ENCODE assay signal across 23 cellular contexts in the genomic region with DNA sequence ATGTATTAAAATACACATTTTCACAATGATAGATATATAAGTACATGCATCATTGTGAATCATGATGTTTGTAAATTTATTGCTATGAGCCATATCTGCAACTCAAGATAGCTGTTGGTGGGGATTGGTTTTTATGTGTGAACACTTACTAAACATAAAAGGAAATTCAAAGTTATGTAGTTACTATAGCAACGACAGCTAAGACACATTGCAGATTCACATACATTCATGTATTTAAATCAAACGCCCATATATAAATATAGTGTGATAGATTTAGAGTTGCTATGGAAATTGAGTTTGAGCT.
DNase-seq lines count a peak whose midpoint lies in the region; ATAC-seq and TF ChIP-seq lines count a peak whose summit lies in the region.
"Had no signal": no experiment of that assay in that cellular context is flagged by ENCODE, and none has a peak within 500 bp of the region (broad histone marks: within the 10 kb centered on the region; RNA-seq: fewer than 3 reads in every experiment).

No MANE protein-coding gene starts in this region.

- peaks cover 4 to 22% of the 10 kb centered on the region in 2 donors for H3K36me3 Mint-ChIP-seq in activated T-cell treated with anti-CD3 and anti-CD28 coated beads, Interleukin-2, amount 50 U/mL, for 72 hours (ENCODE audit: insufficient read depth in 2 of 2)
- peaks cover 6% of the 10 kb centered on the region for H3K36me3 Mint-ChIP-seq in stimulated activated effector memory CD8-positive, alpha-beta T cell treated with anti-CD3 and anti-CD28 coated beads, Interleukin-12 subunit alpha, Interleukin-12 subunit beta, amount 100 ng/mL, for 72 hours
- H3K36me3 Mint-ChIP-seq in type B pancreatic cell, result peaks cover 19% of the 10 kb centered on the region

- no peaks in the 10 kb centered on the region for H3K27me3 Mint-ChIP-seq in activated T-cell treated with anti-CD3 and anti-CD28 coated beads, Interleukin-2, amount 50 U/mL, for 72 hours (ENCODE audit: low read depth)
- no peaks in the 10 kb centered on the region for H3K27me3 Mint-ChIP-seq in type B pancreatic cell
- H3K27me3 Mint-ChIP-seq: progenitor cell of endocrine pancreas had no signal

- DNase-seq in activated T-cell treated with anti-CD3 and anti-CD28 coated beads, Interleukin-2, amount 50 U/mL, for 72 hours, result no peak
- DNase-seq in activated T-cell treated with anti-CD3 and anti-CD28 coated beads for 4 hours, result no peak
- peak; percentile 27 for DNase-seq in RKO (ENCODE audit: low spot score)
- peak; percentile 23 for DNase-seq in central memory CD4-positive, alpha-beta T cell
- DNase-seq in stimulated activated effector memory CD8-positive, alpha-beta T cell treated with anti-CD3 and anti-CD28 coated beads, Interleukin-12 subunit alpha, Interleukin-12 subunit beta, amount 100 ng/mL, for 72 hours (ENCODE audit: low spot score in 2 of 2), result no peak
- DNase-seq in type B pancreatic cell (ENCODE audit: extremely low spot score, unreplicated experiment), result no peak
- no peak for DNase-seq in stimulated activated CD4-positive, alpha-beta T cell treated with anti-CD3 and anti-CD28 coated beads, Interleukin-4, amount 100 ng/mL, for 24 hours
- DNase-seq: ACHN, dermis blood vessel endothelial cell, H9, head of caudate nucleus, left colon, MM.1S, NCI-H1417 treated with DMSO at 0.1 percent for 48 hours, NCI-H2171 treated with DMSO at 0.1 percent for 48 hours, NCI-H526, RPMI8226, SK-N-SH, testis had no signal

- H3K27ac Mint-ChIP-seq in activated T-cell treated with anti-CD3 and anti-CD28 coated beads, Interleukin-2, amount 50 U/mL, for 72 hours, result peak overlapping the region; percentile 63
- H3K27ac Mint-ChIP-seq in stimulated activated effector memory CD8-positive, alpha-beta T cell treated with anti-CD3 and anti-CD28 coated beads, Interleukin-12 subunit alpha, Interleukin-12 subunit beta, amount 100 ng/mL, for 72 hours, result peak overlapping the region; percentile 60
- no peak overlapping the region for H3K27ac Mint-ChIP-seq in type B pancreatic cell
- H3K27ac Mint-ChIP-seq: H9, mesothelial cell of epicardium, neural progenitor cell, progenitor cell of endocrine pancreas had no signal

- TF ChIP-seq CTCF in type B pancreatic cell (conservative IDR thresholded peaks at IDR 0.05), result no peak

- H3K4me1 Mint-ChIP-seq in activated T-cell treated with anti-CD3 and anti-CD28 coated beads, Interleukin-2, amount 50 U/mL, for 72 hours (ENCODE audit: low read depth), result peaks cover 51% of the 10 kb centered on the region
- H3K4me1 Mint-ChIP-seq in stimulated activated effector memory CD8-positive, alpha-beta T cell treated with anti-CD3 and anti-CD28 coated beads, Interleukin-12 subunit alpha, Interleukin-12 subunit beta, amount 100 ng/mL, for 72 hours, result peaks cover 38% of the 10 kb centered on the region
- no peaks in the 10 kb centered on the region for H3K4me1 Mint-ChIP-seq in type B pancreatic cell (ENCODE audit: unreplicated experiment)
- H3K4me1 Mint-ChIP-seq: H9, mesothelial cell of epicardium, neural progenitor cell had no signal

- ATAC-seq in activated T-cell treated with anti-CD3 and anti-CD28 coated beads, Interleukin-2, amount 50 U/mL, for 72 hours (replicated peaks in 1 of 2), result peak; percentile 87 to 89
- ATAC-seq in stimulated activated effector memory CD8-positive, alpha-beta T cell treated with anti-CD3 and anti-CD28 coated beads, Interleukin-12 subunit alpha, Interleukin-12 subunit beta, amount 100 ng/mL, for 72 hours, result peak; percentile 93
- ATAC-seq in HG02642 (IDR thresholded peaks at IDR 0.05; ENCODE audit: poor library complexity, unreplicated experiment), result no peak
- ATAC-seq: left colon had no signal

- H3K9me3 Mint-ChIP-seq in activated T-cell treated with anti-CD3 and anti-CD28 coated beads, Interleukin-2, amount 50 U/mL, for 72 hours, result peaks cover 0 to 8% of the 10 kb centered on the region in 2 donors
- H3K9me3 Mint-ChIP-seq in stimulated activated effector memory CD8-positive, alpha-beta T cell treated with anti-CD3 and anti-CD28 coated beads, Interleukin-12 subunit alpha, Interleukin-12 subunit beta, amount 100 ng/mL, for 72 hours, result no peaks in the 10 kb centered on the region
- peaks cover 6% of the 10 kb centered on the region for H3K9me3 Mint-ChIP-seq in type B pancreatic cell

- peak overlapping the region in 1 of 2 donors; percentile 29 for H3K4me3 Mint-ChIP-seq in activated T-cell treated with anti-CD3 and anti-CD28 coated beads, Interleukin-2, amount 50 U/mL, for 72 hours
- H3K4me3 Mint-ChIP-seq in stimulated activated effector memory CD8-positive, alpha-beta T cell treated with anti-CD3 and anti-CD28 coated beads, Interleukin-12 subunit alpha, Interleukin-12 subunit beta, amount 100 ng/mL, for 72 hours, result no peak overlapping the region
- H3K4me3 Mint-ChIP-seq in type B pancreatic cell, result no peak overlapping the region
- H3K4me3 Mint-ChIP-seq: H9, mesothelial cell of epicardium, neural progenitor cell had no signal

Comparison
In these comparisons a context has a peak if more than half of its experiments do, and no peak if none do; other contexts are left out.
1. DNase-seq: peak in RKO (single experiment) and central memory CD4-positive, alpha-beta T cell (single experiment); none in activated T-cell treated with anti-CD3 and anti-CD28 coated beads, Interleukin-2, amount 50 U/mL, for 72 hours (0 of 2), activated T-cell treated with anti-CD3 and anti-CD28 coated beads for 4 hours (single experiment), stimulated activated effector memory CD8-positive, alpha-beta T cell treated with anti-CD3 and anti-CD28 coated beads, Interleukin-12 subunit alpha, Interleukin-12 subunit beta, amount 100 ng/mL, for 72 hours (0 of 2), type B pancreatic cell (single experiment) and stimulated activated CD4-positive, alpha-beta T cell treated with anti-CD3 and anti-CD28 coated beads, Interleukin-4, amount 100 ng/mL, for 24 hours (single experiment).